Comparison of ENCODE assay signal across 25 cellular contexts in genomic region chr22:19242699-19243098, GRCh38.
"Had no signal": no experiment of that assay in that cellular context is flagged by ENCODE, and none has a peak within 500 bp of the region (broad histone marks: within the 10 kb centered on the region; RNA-seq: fewer than 3 reads in every experiment).

No MANE protein-coding gene starts in this region.

- ATAC-seq: activated CD4-positive, alpha-beta T cell treated with anti-CD3 and anti-CD28 coated beads for 36 hours; activated T-cell treated with anti-CD3 and anti-CD28 coated beads, Interleukin-2, amount 50 U/mL, for 4 hours; gastroesophageal sphincter; left cardiac atrium; natural killer cell treated with Interleukin-12 subunit alpha and Interleukin-12 subunit beta and Interleukin-15 and Interleukin-18, amount 100 ng/mL, for 72 hours; right lobe of liver had no signal

- H3K27ac ChIP-seq: esophagus squamous epithelium, gastroesophageal sphincter, right lobe of liver, skin epidermis, thyroid gland had no signal

- H3K4me1 ChIP-seq: esophagus squamous epithelium, gastroesophageal sphincter, right lobe of liver, thyroid gland had no signal

- H3K36me3 ChIP-seq: right lobe of liver had no signal

- H3K9me3 ChIP-seq: esophagus squamous epithelium, gastroesophageal sphincter, right lobe of liver, thyroid gland had no signal

- H3K27me3 Mint-ChIP-seq: activated CD4-positive, alpha-beta T cell treated with anti-CD3 and anti-CD28 coated beads for 36 hours; activated naive CD8-positive, alpha-beta T cell treated with anti-CD3 and anti-CD28 coated beads for 36 hours; natural killer cell treated with Interleukin-12 subunit alpha and Interleukin-12 subunit beta and Interleukin-15 and Interleukin-18, amount 100 ng/mL, for 72 hours; stimulated activated naive CD8-positive, alpha-beta T cell treated with anti-CD3 and anti-CD28 coated beads, Interleukin-15, Interleukin-2, amounts not matched to agents 100 ng/mL and 50 ng/mL, for 24 hours had no signal

- H3K9me3 Mint-ChIP-seq: activated B cell treated with CpG ODN at 0.5 μM for 24 hours; activated naive CD8-positive, alpha-beta T cell treated with anti-CD3 and anti-CD28 coated beads for 36 hours; activated T-cell treated with anti-CD3 and anti-CD28 coated beads, Interleukin-2, amount 50 U/mL, for 4 hours; activated T-helper 2 cell treated with anti-CD3 and anti-CD28 coated beads, Interferon-gamma antibody, Interleukin-2, Interleukin-4, amounts not matched to agents 10 μg/mL and 5 μg/mL and 100 μg/mL, durations not matched to agents 14 hours and 24 hours and 36 hours; endodermal cell; natural killer cell treated with Interleukin-12 subunit alpha and Interleukin-12 subunit beta and Interleukin-15 and Interleukin-18, amount 100 ng/mL, for 72 hours; stimulated activated naive CD8-positive, alpha-beta T cell treated with anti-CD3 and anti-CD28 coated beads, Interleukin-15, Interleukin-2, amounts not matched to agents 100 ng/mL and 50 ng/mL, for 24 hours had no signal

- H3K4me3 ChIP-seq: esophagus squamous epithelium, gastroesophageal sphincter, right lobe of liver, skin epidermis, thyroid gland had no signal

- DNase-seq: activated B cell treated with CpG ODN at 0.5 μM for 24 hours; activated CD4-positive, alpha-beta T cell treated with anti-CD3 and anti-CD28 coated beads for 36 hours; activated CD4-positive, alpha-beta T cell treated with anti-CD3 and anti-CD28 coated beads, Interleukin-2, amount 50 U/mL, for 4 hours; activated CD8-positive, alpha-beta memory T cell treated with anti-CD3 and anti-CD28 coated beads for 24 hours; activated CD8-positive, alpha-beta memory T cell treated with anti-CD3 and anti-CD28 coated beads, Interleukin-2, amount 50 U/mL, for 4 hours; activated naive CD4-positive, alpha-beta T cell; activated naive CD8-positive, alpha-beta T cell treated with anti-CD3 and anti-CD28 coated beads for 36 hours; activated T-cell treated with anti-CD3 and anti-CD28 coated beads, Interleukin-2, amount 50 U/mL, for 4 hours; central memory CD4-positive, alpha-beta T cell; endodermal cell; esophagus squamous epithelium; hypothalamus; left cardiac atrium; midbrain; nucleus accumbens; right lobe of liver; stimulated activated CD4-positive, alpha-beta T cell treated with anti-CD3 and anti-CD28 coated beads, Interleukin-1b, Interleukin-23, amount 100 ng/mL, for 48 hours; substantia nigra; T1000; thyroid gland had no signal

- H3K4me3 Mint-ChIP-seq: activated B cell treated with CpG ODN at 0.5 μM for 24 hours; activated CD4-positive, alpha-beta T cell treated with anti-CD3 and anti-CD28 coated beads for 36 hours; activated naive CD8-positive, alpha-beta T cell treated with anti-CD3 and anti-CD28 coated beads for 36 hours; activated T-cell treated with anti-CD3 and anti-CD28 coated beads, Interleukin-2, amount 50 U/mL, for 4 hours; endodermal cell; natural killer cell treated with Interleukin-12 subunit alpha and Interleukin-12 subunit beta and Interleukin-15 and Interleukin-18, amount 100 ng/mL, for 72 hours; stimulated activated naive CD8-positive, alpha-beta T cell treated with anti-CD3 and anti-CD28 coated beads, Interleukin-15, Interleukin-2, amounts not matched to agents 100 ng/mL and 50 ng/mL, for 24 hours had no signal

- H3K4me1 Mint-ChIP-seq: activated B cell treated with CpG ODN at 0.5 μM for 24 hours; activated CD4-positive, alpha-beta T cell treated with anti-CD3 and anti-CD28 coated beads for 36 hours; activated naive CD8-positive, alpha-beta T cell treated with anti-CD3 and anti-CD28 coated beads for 36 hours; endodermal cell had no signal

- H3K27me3 ChIP-seq: esophagus squamous epithelium, gastroesophageal sphincter, right lobe of liver, thyroid gland had no signal

- H3K27ac Mint-ChIP-seq: activated B cell treated with CpG ODN at 0.5 μM for 24 hours; activated CD4-positive, alpha-beta T cell treated with anti-CD3 and anti-CD28 coated beads for 36 hours; activated naive CD8-positive, alpha-beta T cell treated with anti-CD3 and anti-CD28 coated beads for 36 hours; activated T-helper 2 cell treated with anti-CD3 and anti-CD28 coated beads, Interferon-gamma antibody, Interleukin-2, Interleukin-4, amounts not matched to agents 10 μg/mL and 5 μg/mL and 100 μg/mL, durations not matched to agents 14 hours and 24 hours and 36 hours; endodermal cell; natural killer cell treated with Interleukin-12 subunit alpha and Interleukin-12 subunit beta and Interleukin-15 and Interleukin-18, amount 100 ng/mL, for 72 hours; stimulated activated naive CD8-positive, alpha-beta T cell treated with anti-CD3 and anti-CD28 coated beads, Interleukin-15, Interleukin-2, amounts not matched to agents 100 ng/mL and 50 ng/mL, for 24 hours had no signal

- H3K36me3 Mint-ChIP-seq: activated naive CD8-positive, alpha-beta T cell treated with anti-CD3 and anti-CD28 coated beads for 36 hours; natural killer cell treated with Interleukin-12 subunit alpha and Interleukin-12 subunit beta and Interleukin-15 and Interleukin-18, amount 100 ng/mL, for 72 hours had no signal
